ENCODE assay signal across 19 cellular contexts in genomic region chr22:45677060-45677459, GRCh38.
"Had no signal": no experiment of that assay in that cellular context is flagged by ENCODE, and none has a peak within 500 bp of the region (broad histone marks: within the 10 kb centered on the region; RNA-seq: fewer than 3 reads in every experiment).

No MANE protein-coding gene starts in this region.

- H3K36me3 ChIP-seq: tibial artery had no signal

- H3K9ac ChIP-seq: parathyroid adenoma had no signal

- H3K27me3 ChIP-seq: heart left ventricle, tibial artery had no signal

- H3K4me3 Mint-ChIP-seq: activated CD4-positive, alpha-beta T cell treated with anti-CD3 and anti-CD28 coated beads, Interleukin-2, amount 10 ng/mL, durations not matched to agents 7 days and 5 days; activated CD8-positive, alpha-beta T cell treated with anti-CD3 and anti-CD28 coated beads, Interleukin-2, amount 10 ng/mL, durations not matched to agents 7 days and 5 days; activated naive CD8-positive, alpha-beta T cell treated with anti-CD3 and anti-CD28 coated beads, Interleukin-2, amount 10 ng/mL, durations not matched to agents 7 days and 5 days; natural killer cell treated with Interleukin-12 subunit alpha and Interleukin-12 subunit beta and Interleukin-15 and Interleukin-18, amount 100 ng/mL, for 72 hours; stimulated activated naive CD8-positive, alpha-beta T cell treated with anti-CD3 and anti-CD28 coated beads, Interleukin-15, amount 100 ng/mL, for 72 hours; T-helper 17 cell had no signal

- DNase-seq: activated CD4-positive, alpha-beta T cell treated with anti-CD3 and anti-CD28 coated beads, Interleukin-2, amount 10 ng/mL, durations not matched to agents 7 days and 5 days; activated CD8-positive, alpha-beta T cell treated with anti-CD3 and anti-CD28 coated beads, Interleukin-2, amount 10 ng/mL, durations not matched to agents 7 days and 5 days; activated naive CD4-positive, alpha-beta T cell; activated naive CD8-positive, alpha-beta T cell treated with anti-CD3 and anti-CD28 coated beads, Interleukin-2, amount 10 ng/mL, durations not matched to agents 7 days and 5 days; cerebellar nuclear complex; heart left ventricle; left ventricle myocardium superior; mammary epithelial cell; right cardiac atrium; stimulated activated CD4-positive, alpha-beta T cell treated with anti-CD3 and anti-CD28 coated beads, Interleukin-12 subunit alpha, Interleukin-12 subunit beta, amount 100 ng/mL, for 4 hours; stimulated activated CD4-positive, alpha-beta T cell treated with anti-CD3 and anti-CD28 coated beads, Interleukin-4, amount 100 ng/mL, for 4 hours; stimulated activated naive CD8-positive, alpha-beta T cell treated with anti-CD3 and anti-CD28 coated beads, Interleukin-15, amount 100 ng/mL, for 72 hours; T-helper 17 cell; tibial artery had no signal

- H3K9me3 Mint-ChIP-seq: activated CD4-positive, alpha-beta T cell treated with anti-CD3 and anti-CD28 coated beads, Interleukin-2, amount 10 ng/mL, durations not matched to agents 7 days and 5 days; activated naive CD8-positive, alpha-beta T cell treated with anti-CD3 and anti-CD28 coated beads, Interleukin-2, amount 10 ng/mL, durations not matched to agents 7 days and 5 days; activated T-helper 2 cell treated with anti-CD3 and anti-CD28 coated beads, Interferon-gamma antibody, Interleukin-2, Interleukin-4, amounts not matched to agents 10 μg/mL and 5 μg/mL and 100 μg/mL, durations not matched to agents 14 hours and 24 hours and 36 hours; natural killer cell treated with Interleukin-12 subunit alpha and Interleukin-12 subunit beta and Interleukin-15 and Interleukin-18, amount 100 ng/mL, for 72 hours; stimulated activated naive CD8-positive, alpha-beta T cell treated with anti-CD3 and anti-CD28 coated beads, Interleukin-15, amount 100 ng/mL, for 72 hours had no signal

- H2AFZ ChIP-seq: parathyroid adenoma had no signal

- ATAC-seq: activated CD8-positive, alpha-beta T cell treated with anti-CD3 and anti-CD28 coated beads, Interleukin-2, amount 10 ng/mL, durations not matched to agents 7 days and 5 days; heart left ventricle; left ventricle myocardium superior; natural killer cell treated with Interleukin-12 subunit alpha and Interleukin-12 subunit beta and Interleukin-15 and Interleukin-18, amount 100 ng/mL, for 72 hours; right cardiac atrium; stimulated activated naive CD8-positive, alpha-beta T cell treated with anti-CD3 and anti-CD28 coated beads, Interleukin-15, amount 100 ng/mL, for 72 hours; T-helper 17 cell had no signal

- H3K9me3 ChIP-seq: heart left ventricle, tibial artery had no signal

- H3K27ac ChIP-seq: coronary artery, heart left ventricle, parathyroid adenoma, tibial artery had no signal

- H3K27me3 Mint-ChIP-seq: activated CD4-positive, alpha-beta T cell treated with anti-CD3 and anti-CD28 coated beads, Interleukin-2, amount 10 ng/mL, durations not matched to agents 7 days and 5 days; activated naive CD8-positive, alpha-beta T cell treated with anti-CD3 and anti-CD28 coated beads, Interleukin-2, amount 10 ng/mL, durations not matched to agents 7 days and 5 days; natural killer cell treated with Interleukin-12 subunit alpha and Interleukin-12 subunit beta and Interleukin-15 and Interleukin-18, amount 100 ng/mL, for 72 hours; stimulated activated naive CD8-positive, alpha-beta T cell treated with anti-CD3 and anti-CD28 coated beads, Interleukin-15, amount 100 ng/mL, for 72 hours; T-helper 17 cell had no signal

- H3K4me3 ChIP-seq: coronary artery, heart left ventricle, tibial artery had no signal

- H3K27ac Mint-ChIP-seq: activated CD4-positive, alpha-beta T cell treated with anti-CD3 and anti-CD28 coated beads, Interleukin-2, amount 10 ng/mL, durations not matched to agents 7 days and 5 days; activated CD8-positive, alpha-beta T cell treated with anti-CD3 and anti-CD28 coated beads, Interleukin-2, amount 10 ng/mL, durations not matched to agents 7 days and 5 days; activated naive CD8-positive, alpha-beta T cell treated with anti-CD3 and anti-CD28 coated beads, Interleukin-2, amount 10 ng/mL, durations not matched to agents 7 days and 5 days; activated T-helper 2 cell treated with anti-CD3 and anti-CD28 coated beads, Interferon-gamma antibody, Interleukin-2, Interleukin-4, amounts not matched to agents 10 μg/mL and 5 μg/mL and 100 μg/mL, durations not matched to agents 14 hours and 24 hours and 36 hours; natural killer cell treated with Interleukin-12 subunit alpha and Interleukin-12 subunit beta and Interleukin-15 and Interleukin-18, amount 100 ng/mL, for 72 hours; stimulated activated naive CD8-positive, alpha-beta T cell treated with anti-CD3 and anti-CD28 coated beads, Interleukin-15, amount 100 ng/mL, for 72 hours; T-helper 17 cell had no signal

- H3K36me3 Mint-ChIP-seq: natural killer cell treated with Interleukin-12 subunit alpha and Interleukin-12 subunit beta and Interleukin-15 and Interleukin-18, amount 100 ng/mL, for 72 hours had no signal

- FAIRE-seq: islet of Langerhans had no signal
